Comparison of ENCODE assay signal across 13 cellular contexts in the genomic region with DNA sequence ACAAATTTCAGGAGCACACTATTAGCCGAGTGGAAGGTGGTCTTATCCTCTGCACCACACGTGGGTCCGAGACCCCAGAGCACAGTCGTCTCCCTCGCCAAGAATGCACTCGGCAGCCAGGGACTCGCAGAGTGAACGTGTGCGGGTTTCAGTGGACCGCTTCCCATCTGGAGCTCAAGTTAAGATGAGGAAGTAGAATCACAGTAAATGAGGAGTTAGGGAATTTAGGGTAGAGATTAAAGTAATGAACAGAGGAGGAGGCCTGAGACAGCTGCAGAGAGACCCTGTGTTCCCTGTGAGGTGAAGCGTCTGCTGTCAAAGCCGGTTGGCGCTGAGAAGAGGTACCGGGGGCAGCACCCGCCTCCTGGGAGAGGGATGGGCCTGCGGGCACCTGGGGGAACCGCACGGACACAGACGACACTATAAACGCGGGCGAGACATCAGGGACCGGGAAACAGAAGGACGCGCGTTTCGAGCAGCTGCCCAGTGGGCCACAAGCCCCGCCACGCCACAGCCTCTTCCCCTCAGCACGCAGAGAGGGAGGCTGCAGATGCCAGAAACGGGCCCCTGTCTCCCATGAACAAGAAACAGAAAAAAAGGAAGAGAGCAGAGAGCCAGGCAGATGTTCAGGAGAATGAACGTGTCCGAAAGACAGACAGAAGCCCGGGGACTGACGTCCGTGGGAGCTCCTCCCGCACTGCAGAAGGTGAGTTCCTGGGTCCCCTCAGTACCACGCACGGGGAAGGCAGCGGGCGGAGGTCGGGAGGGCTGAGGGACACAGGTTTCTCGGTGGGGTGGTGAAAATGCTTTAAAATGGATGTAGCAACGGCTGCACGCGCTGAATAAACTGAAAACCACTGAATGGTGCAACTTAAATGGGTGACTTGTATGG. TPM values are rescaled to one million over a fixed set of nuclear protein-coding genes. Genes with fewer than 3 reads are reported as not detected.
DNase-seq lines count a peak whose midpoint lies in the region; ATAC-seq, FAIRE-seq and TF ChIP-seq lines count a peak whose summit lies in the region.
"Had no signal": no experiment of that assay in that cellular context is flagged by ENCODE, and none has a peak within 500 bp of the region (broad histone marks: within the 10 kb centered on the region; RNA-seq: fewer than 3 reads in every experiment).

No MANE protein-coding gene starts in this region.

- H3K14ac ChIP-seq in mesenchymal stem cell (ENCODE audit: low read length in 2 of 2) = peak overlapping the region in 1 of 2 experiments; percentile 48

- no peak overlapping the region for H2BK5ac ChIP-seq in mesenchymal stem cell (ENCODE audit: low read depth, low read length, poor library complexity, severe bottlenecking)

- CTCF ChIA-PET in A549 (lab: Yijun Ruan, JAX) (no interaction called here), T-cell (lab: Charles Lee) (no interaction called here)

- H3K27ac ChIP-seq in A549 (peak overlapping the region; percentile 9 to 60; a peak in 3 of 6 replicates), HL-60 (replicated peaks) (peak overlapping the region; percentile 96), mesenchymal stem cell (ENCODE audit: low read length, poor library complexity, severe bottlenecking) (peak overlapping the region; percentile 13)

- H3K79me1 ChIP-seq in mesenchymal stem cell (replicated peaks; ENCODE audit: low read length, poor library complexity, severe bottlenecking) = no peaks in the 10 kb centered on the region

- H3K9me3 Mint-ChIP-seq in T-cell = no peaks in the 10 kb centered on the region
- H3K9me3 Mint-ChIP-seq: activated naive CD4-positive, alpha-beta T cell treated with anti-CD3 and anti-CD28 coated beads for 36 hours; central memory CD8-positive, alpha-beta T cell had no signal

- peak overlapping the region; percentile 20 to 37 for H2BK12ac ChIP-seq in mesenchymal stem cell (ENCODE audit: low read length in 2 of 2)

- H3K27me3 ChIP-seq in HL-60 (ENCODE audit: insufficient read depth, poor library complexity, severe bottlenecking) = no peaks in the 10 kb centered on the region
- peaks cover 45 to 61% of the 10 kb centered on the region in 2 experiments for H3K27me3 ChIP-seq in mesenchymal stem cell (ENCODE audit: control insufficient read depth in 1 of 2, insufficient read depth in 1 of 2, low read length in 2 of 2)

- TF ChIP-seq EP300 in A549 (IDR thresholded peaks at IDR 0.05) = no peak

- H3K9ac ChIP-seq in mesenchymal stem cell (ENCODE audit: low read length) = peak overlapping the region; percentile 40

- H3K23ac ChIP-seq in mesenchymal stem cell (ENCODE audit: low read length in 2 of 2) = no peak overlapping the region

- H3K27me3 Mint-ChIP-seq in T-cell = peaks cover 59 to 73% of the 10 kb centered on the region in 2 donors

- no peak overlapping the region for H3K4me3 Mint-ChIP-seq in T-cell
- H3K4me3 Mint-ChIP-seq: activated naive CD4-positive, alpha-beta T cell treated with anti-CD3 and anti-CD28 coated beads for 36 hours; central memory CD8-positive, alpha-beta T cell had no signal

- no peak overlapping the region for H3K4me3 ChIP-seq in A549
- H3K4me3 ChIP-seq in HL-60 (replicated peaks; ENCODE audit: insufficient read depth, low read length) = peak overlapping the region; percentile 20
- peak overlapping the region in 1 of 2 experiments; percentile 56 for H3K4me3 ChIP-seq in mesenchymal stem cell (ENCODE audit: insufficient read depth in 1 of 2, low read depth in 1 of 2, low read length in 2 of 2)

- H3K4me1 ChIP-seq in A549 = peaks cover 7% of the 10 kb centered on the region; the same call in 1 of the 3 replicates
- H3K4me1 ChIP-seq in mesenchymal stem cell (ENCODE audit: control insufficient read depth, insufficient read depth, low read depth, low read length) = peaks cover 24% of the 10 kb centered on the region

- WGBS in A549 (ENCODE audit: missing lambda C conversion rate) = 78% methylated on average over 46 of the region's 46 CpGs
- 91% methylated on average over 44 of the region's 46 CpGs for WGBS in mesenchymal stem cell

- DNase-seq in A549 (ENCODE audit: low read depth in 1 of 2, low spot score in 1 of 2) (no peak), HL-60 (ENCODE audit: low read depth in 1 of 2, low spot score in 1 of 2) (peak; percentile 81 to 82), T-cell (no peak), mesenchymal stem cell (no peak), NCI-H2171 (lab: John Stamatoyannopoulos, UW) (no peak), GOT3 (lab: John Stamatoyannopoulos, UW) (no peak), SHP77 (lab: John Stamatoyannopoulos, UW) (no peak)
- DNase-seq: DND-41; NCI-H2081; stimulated activated CD8-positive, alpha-beta memory T cell treated with anti-CD3 and anti-CD28 coated beads, Interleukin-4, amount 100 ng/mL, for 48 hours had no signal

- POLR2A ChIA-PET in A549 (lab: Yijun Ruan, JAX) (no interaction called here), T-cell (lab: Charles Lee) (no interaction called here)

- H2AK5ac ChIP-seq in mesenchymal stem cell (ENCODE audit: low read length, severe bottlenecking) = no peak overlapping the region

- no peak overlapping the region for H2BK15ac ChIP-seq in mesenchymal stem cell (ENCODE audit: low read depth, poor library complexity, severe bottlenecking)

- H4K91ac ChIP-seq in mesenchymal stem cell (ENCODE audit: low read length) = no peak overlapping the region

- H3K36me3 ChIP-seq in mesenchymal stem cell (ENCODE audit: control insufficient read depth in 1 of 2, insufficient read depth in 2 of 2, low read depth in 1 of 2, low read length in 2 of 2) = no peaks in the 10 kb centered on the region

- no peak for TF ChIP-seq CTCF in A549 (IDR thresholded peaks at IDR 0.05)
- no peak for TF ChIP-seq CTCF in HL-60 (IDR thresholded peaks at IDR 0.05; ENCODE audit: insufficient read depth, low read length)

- H2AFZ ChIP-seq in mesenchymal stem cell (ENCODE audit: low read depth, low read length) = no peak overlapping the region

- no peak for TF ChIP-seq RAD21 in A549 (conservative IDR thresholded peaks at IDR 0.05 in 1 of 2, IDR thresholded peaks at IDR 0.05 in 1 of 2)

- H3K36me3 Mint-ChIP-seq in T-cell = no peaks in the 10 kb centered on the region

- H3K4ac ChIP-seq in mesenchymal stem cell (ENCODE audit: low read depth in 1 of 2, low read length in 2 of 2) = no peak overlapping the region

- no peak for FAIRE-seq in A549 (lab: Jason Lieb, UNC)

- no peak for TF ChIP-seq POLR2A in A549 (IDR thresholded peaks at IDR 0.05; ENCODE audit: low read length)

- H2BK120ac ChIP-seq in mesenchymal stem cell (ENCODE audit: low read depth, low read length) = no peak overlapping the region

- H4K8ac ChIP-seq in mesenchymal stem cell (ENCODE audit: low read length) = no peak overlapping the region

- H3K18ac ChIP-seq in mesenchymal stem cell (ENCODE audit: low read depth in 1 of 2, low read length in 2 of 2) = no peak overlapping the region

- ATAC-seq in A549 (no peak), T-cell (replicated peaks in 1 of 4) (no peak), HG02938 (IDR thresholded peaks at IDR 0.05; ENCODE audit: unreplicated experiment) (no peak)

- H3K4me1 Mint-ChIP-seq in T-cell = peaks cover 12 to 24% (median 16%) of the 10 kb centered on the region in 3 donors

- peak overlapping the region; percentile 56 for H3K4me2 ChIP-seq in A549
- H3K4me2 ChIP-seq in mesenchymal stem cell (ENCODE audit: low read length, poor library complexity, severe bottlenecking) = peak overlapping the region; percentile 51

- H3K9me3 ChIP-seq in A549 (no peaks in the 10 kb centered on the region), mesenchymal stem cell (ENCODE audit: control insufficient read depth, low read length) (no peaks in the 10 kb centered on the region)

- H3K27ac Mint-ChIP-seq in T-cell = peak overlapping the region; percentile 21 to 34
- H3K27ac Mint-ChIP-seq: activated naive CD4-positive, alpha-beta T cell treated with anti-CD3 and anti-CD28 coated beads for 36 hours had no signal

TF ChIP-seq in A549, 52 proteins besides CTCF, POLR2A, EP300 and RAD21:
- TF ChIP-seq ZNF302 (CRISPR knock-in tag; IDR thresholded peaks at IDR 0.05) (no peak), MAX (IDR thresholded peaks at IDR 0.05) (no peak), HES2 (IDR thresholded peaks at IDR 0.05) (no peak), HOXA7 (CRISPR knock-in tag; IDR thresholded peaks at IDR 0.05) (no peak)

RNA-seq across cellular contexts. Expression of gene KCNG2, which starts 5.4 kb away (rescaled TPM):
- polyA plus RNA-seq in A549 (2011; rRNA removed) (not detected in 2 replicates), A549 (2017; fragmentation: RNase III; extraction: RNeasy Plus Mini Kit Qiagen cat#74134 plus additional on column Dnase treatment) (not detected in 3 replicates)
- not detected in 2 replicates for polyA plus RNA-seq in A549 (2012; cell fraction: cytosol; rRNA removed)
- polyA plus RNA-seq in A549 (2012; cell fraction: nucleus; rRNA removed) = 0.04 TPM in 1 of 2 replicates, not detected in the other
- not detected in 2 replicates for polyA minus RNA-seq in A549 (2011; rRNA and poly(A)+ RNA removed)
- total RNA-seq in T-cell = not detected
- 0.30 TPM for polyA plus RNA-seq in mesenchymal stem cell (2013, experiment 1 of 2)
- 0.34 TPM for polyA plus RNA-seq in mesenchymal stem cell (2013, experiment 2 of 2)
- total RNA-seq: activated naive CD4-positive, alpha-beta T cell treated with anti-CD3 and anti-CD28 coated beads for 36 hours had no signal

Comparison
In these comparisons a context has a peak if more than half of its experiments do, and no peak if none do; other contexts are left out.
1. DNase-seq: peak in HL-60 (2 of 2); none in A549 (0 of 2), T-cell (0 of 34), mesenchymal stem cell (single experiment), NCI-H2171 (single experiment), GOT3 (single experiment) and SHP77 (0 of 2).
2. H3K27ac ChIP-seq: peak in every context shown above with its lines; median percentile 96 in HL-60; 34 in A549; 13 in mesenchymal stem cell.